In the genomic region with DNA sequence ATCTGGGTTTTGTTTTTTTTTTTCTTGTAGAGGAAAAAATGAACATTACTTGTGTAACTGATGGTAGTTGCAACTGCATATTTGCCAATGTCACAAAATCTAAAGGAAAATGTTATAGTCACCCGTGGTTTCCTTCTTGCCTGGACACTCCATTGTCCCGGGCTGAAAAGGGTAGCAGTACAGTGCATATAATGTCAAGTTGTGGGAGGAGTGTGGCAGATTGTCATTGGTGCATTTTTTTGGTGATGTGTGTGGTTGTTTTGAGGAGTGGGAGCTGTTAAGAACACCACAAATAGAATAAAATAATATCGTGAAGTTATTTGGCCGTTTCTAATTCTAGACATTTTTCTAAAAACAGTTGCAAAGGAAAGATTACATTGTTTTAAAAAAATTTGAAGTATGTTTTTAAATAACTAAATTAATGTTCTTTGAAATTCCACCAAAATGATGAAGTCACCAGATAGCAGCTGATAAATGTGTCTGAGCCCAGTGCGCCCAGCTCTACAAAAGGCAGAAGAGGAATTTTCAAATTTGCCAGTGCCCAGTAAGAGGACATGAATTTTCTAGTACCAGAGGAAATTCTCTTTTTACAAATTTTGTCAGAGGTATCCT, we compare ENCODE assay signal across 8 cellular contexts. TPM values are rescaled to one million over a fixed set of nuclear protein-coding genes. Genes with fewer than 3 reads are reported as not detected.
DNase-seq lines count a peak whose midpoint lies in the region; ATAC-seq, FAIRE-seq and TF ChIP-seq lines count a peak whose summit lies in the region.

No MANE protein-coding gene starts in this region.

- H3K36me3 ChIP-seq in bronchial epithelial cell (ENCODE audit: control insufficient read depth, insufficient read depth, low read length) (no peaks in the 10 kb centered on the region), mesendoderm (ENCODE audit: control insufficient read depth, insufficient read depth, low read length) (no peaks in the 10 kb centered on the region)

- H4K5ac ChIP-seq in mesendoderm (ENCODE audit: low read length), result no peak overlapping the region

- no peak for TF ChIP-seq POLR2A in NB4 (IDR thresholded peaks at IDR 0.05; ENCODE audit: extremely low read depth, insufficient read length)

- no peak overlapping the region for H2AK5ac ChIP-seq in mesendoderm (ENCODE audit: low read length)

- no peak overlapping the region for H3K4ac ChIP-seq in mesendoderm (ENCODE audit: low read depth, low read length)

- H4K8ac ChIP-seq in mesendoderm (ENCODE audit: low read depth, low read length), result no peak overlapping the region

- TF ChIP-seq CTCF in NB4 (IDR thresholded peaks at IDR 0.05; ENCODE audit: low read depth, low read length), result no peak
- TF ChIP-seq CTCF in bronchial epithelial cell (IDR thresholded peaks at IDR 0.05; ENCODE audit: insufficient read depth, low read length, severe bottlenecking), result no peak

- no peak overlapping the region for H3K27ac ChIP-seq in mesendoderm (ENCODE audit: low read depth, low read length)

- H3K4me1 ChIP-seq in mesendoderm (ENCODE audit: control insufficient read depth, low read depth, low read length), result peaks cover 5% of the 10 kb centered on the region

- DNase-seq in ELR (ENCODE audit: low read depth) (peak; percentile 39), NB4 (ENCODE audit: low read depth) (peak; percentile 38), bronchial epithelial cell (ENCODE audit: low read depth) (no peak), mesendoderm (no peak), NCI-H774 (lab: John Stamatoyannopoulos, UW) (no peak), iPS-NIHi11 (ENCODE audit: low spot score) (no peak), NCI-H446 (lab: John Stamatoyannopoulos, UW) (no peak)

- FAIRE-seq in bronchial epithelial cell (lab: Jason Lieb, UNC), result no peak

- no CpG with 5 or more reads among the region's 5 CpGs for WGBS in mesendoderm (ENCODE audit: extremely low coverage, insufficient coverage, low lambda C conversion rate)

- H2BK5ac ChIP-seq in mesendoderm (ENCODE audit: low read length), result no peak overlapping the region

- H3K79me1 ChIP-seq in mesendoderm (ENCODE audit: low read length), result peaks cover 12% of the 10 kb centered on the region

- peak overlapping the region; percentile 97 for H3K4me2 ChIP-seq in mesendoderm (ENCODE audit: low read length)

- no peak overlapping the region for H3K23ac ChIP-seq in mesendoderm (ENCODE audit: low read length)

- H3K18ac ChIP-seq in mesendoderm (ENCODE audit: low read length), result no peak overlapping the region

- peak overlapping the region; percentile 87 for H3K56ac ChIP-seq in mesendoderm (ENCODE audit: low read length)

- no peak for ATAC-seq in HG03045 (IDR thresholded peaks at IDR 0.05; ENCODE audit: unreplicated experiment)

- peak overlapping the region; percentile 91 for H3K9ac ChIP-seq in mesendoderm (ENCODE audit: low read length)

- no peak overlapping the region for H2BK15ac ChIP-seq in mesendoderm (replicated peaks; ENCODE audit: low read depth)

- peaks cover 36% of the 10 kb centered on the region for H3K79me2 ChIP-seq in mesendoderm (ENCODE audit: control insufficient read depth, insufficient read depth, low read length)

- H3K4me3 ChIP-seq in NB4 (ENCODE audit: low read depth, low read length) (peak overlapping the region; percentile 82), bronchial epithelial cell (ENCODE audit: low read depth, low read length) (peak overlapping the region; percentile 82), mesendoderm (ENCODE audit: low read length) (peak overlapping the region; percentile 78)

- H2BK120ac ChIP-seq in mesendoderm (ENCODE audit: low read depth, low read length), result no peak overlapping the region

- H3K27me3 ChIP-seq in bronchial epithelial cell (ENCODE audit: control insufficient read depth, insufficient read depth, low read length), result no peaks in the 10 kb centered on the region
- H3K27me3 ChIP-seq in mesendoderm (ENCODE audit: insufficient read depth, low read length, poor library complexity), result no peaks in the 10 kb centered on the region

RNA-seq across cellular contexts. Expression of gene PKD2, which starts 1.3 kb away (rescaled TPM):
- 12.4 and 22.3 TPM in 2 replicates for total RNA-seq in bronchial epithelial cell
- 16.6 TPM for polyA plus RNA-seq in mesendoderm (2013, experiment 1 of 2)
- 17.4 TPM for polyA plus RNA-seq in mesendoderm (2013, experiment 2 of 2)

RNA-seq across cellular contexts. Expression of gene SPP1, which starts 33.2 kb away (rescaled TPM):
- total RNA-seq in bronchial epithelial cell, result not detected in 2 replicates
- 15.4 TPM for polyA plus RNA-seq in mesendoderm (2013, experiment 1 of 2)
- polyA plus RNA-seq in mesendoderm (2013, experiment 2 of 2), result 18.2 TPM

Comparison
In these comparisons a context has a peak if more than half of its experiments do, and no peak if none do; other contexts are left out.
1. DNase-seq: peak in ELR (single experiment) and NB4 (single experiment); none in bronchial epithelial cell (single experiment), mesendoderm (single experiment), NCI-H774 (single experiment), iPS-NIHi11 (single experiment) and NCI-H446 (0 of 2).
2. Peak in every context shown above with its lines, with median percentiles within 50 percentile points of each other: H3K4me3 ChIP-seq.